8 cellular contexts compared by ENCODE assay signal in genomic region chr10:114631090-114631677, GRCh38. TPM values are rescaled to one million over a fixed set of nuclear protein-coding genes. Genes with fewer than 3 reads are reported as not detected.
DNase-seq lines count a peak whose midpoint lies in the region; ATAC-seq and TF ChIP-seq lines count a peak whose summit lies in the region.

No MANE protein-coding gene starts in this region.

- H3K9me3 ChIP-seq in RWPE2 (ENCODE audit: severe bottlenecking) (no peaks in the 10 kb centered on the region), psoas muscle (no peaks in the 10 kb centered on the region)

- intact Hi-C loops in psoas muscle (cut with DNase I) = loop anchor here in 1 of 2 donors (10.0 kb wide), 1 partner anchor 154 kb away; no protein-coding TSS in a partner anchor

- peaks cover 23% of the 10 kb centered on the region for H3K4me1 ChIP-seq in RWPE2 (ENCODE audit: insufficient read depth, poor library complexity, severe bottlenecking)
- peaks cover 38% of the 10 kb centered on the region for H3K4me1 ChIP-seq in psoas muscle

- H3K4me3 ChIP-seq in GM08714 (ENCODE audit: low read length) (peak overlapping the region; percentile 46), RWPE2 (ENCODE audit: severe bottlenecking) (peak overlapping the region; percentile 26), fibroblast of mammary gland (ENCODE audit: control insufficient read depth, low read depth, low read length) (peak overlapping the region; percentile 48), psoas muscle (peak overlapping the region; percentile 67)

- no peaks in the 10 kb centered on the region for H3K36me3 ChIP-seq in RWPE2 (ENCODE audit: low read depth)
- H3K36me3 ChIP-seq in psoas muscle (ENCODE audit: insufficient read depth in 1 of 2, low read depth in 1 of 2) = peaks cover 0 to 2% of the 10 kb centered on the region in 2 donors

- ATAC-seq in RWPE2 (ENCODE audit: low read depth) (no peak; the same call in 2 of the 3 replicates), psoas muscle (no peak), HG03432 (IDR thresholded peaks at IDR 0.05; ENCODE audit: unreplicated experiment) (no peak), HG02623 (IDR thresholded peaks at IDR 0.05; ENCODE audit: unreplicated experiment) (no peak)

- TF ChIP-seq CTCF in RWPE2 (IDR thresholded peaks at IDR 0.05; ENCODE audit: poor library complexity, severe bottlenecking) (no peak), fibroblast of mammary gland (conservative IDR thresholded peaks at IDR 0.05; ENCODE audit: control insufficient read depth, insufficient read depth, low read depth, low read length) (no peak), psoas muscle (IDR thresholded peaks at IDR 0.05) (no peak)

- no peaks in the 10 kb centered on the region for H3K27me3 ChIP-seq in RWPE2 (ENCODE audit: insufficient read depth, poor library complexity, severe bottlenecking)
- H3K27me3 ChIP-seq in psoas muscle (ENCODE audit: insufficient read depth in 3 of 3, low read length in 2 of 3) = peaks cover 0 to 58% (median 10%) of the 10 kb centered on the region in 3 donors

- H3K27ac ChIP-seq in RWPE2 (ENCODE audit: poor library complexity, severe bottlenecking) (no peak overlapping the region), psoas muscle (peak overlapping the region; percentile 46)

- DNase-seq in RWPE2 (ENCODE audit: low spot score) = no peak
- DNase-seq in fibroblast of mammary gland (ENCODE audit: low read depth) = no peak
- no peak for DNase-seq in psoas muscle
- DNase-seq in stimulated activated naive CD4-positive, alpha-beta T cell treated with Interleukin-2 at 50 U/mL for 16 hours (lab: John Stamatoyannopoulos, UW) = no peak
- DNase-seq in NCI-H524 treated with DMSO at 0.1 percent for 48 hours (lab: John Stamatoyannopoulos, UW) = no peak

- 26 to 55% (median 32%) methylated on average over 9 of the region's 9 CpGs for WGBS in psoas muscle, 3 donors

RNA-seq across cellular contexts. Expression of gene ABLIM1, which starts 26.9 kb away (rescaled TPM):
- 100 to 1,000 TPM in 2 of 4 donors, 10 to 100 TPM in 2; 21.8 to 183 (median 66.8) TPM for total RNA-seq in psoas muscle
- 10 to 100 TPM; 15.4 to 17.2 (median 16.5) TPM for polyA plus RNA-seq in psoas muscle
